ENCODE assay signal across 17 cellular contexts in genomic region chr18:8176554-8176953, GRCh38.
DNase-seq lines count a peak whose midpoint lies in the region; ATAC-seq and TF ChIP-seq lines count a peak whose summit lies in the region.
"Had no signal": no experiment of that assay in that cellular context is flagged by ENCODE, and none has a peak within 500 bp of the region (broad histone marks: within the 10 kb centered on the region; RNA-seq: fewer than 3 reads in every experiment).

No MANE protein-coding gene starts in this region.

- TF ChIP-seq CTCF in adrenal gland (IDR thresholded peaks at IDR 0.05) (no peak), tibial nerve (IDR thresholded peaks at IDR 0.05) (no peak)

- H3K27ac ChIP-seq in adrenal gland = peak overlapping the region in 3 of 5 donors; percentile 50 to 69 (median 58)
- peak overlapping the region; percentile 25 for H3K27ac ChIP-seq in rectal smooth muscle tissue (ENCODE audit: low read depth, low read length)
- peak overlapping the region in 2 of 4 donors; percentile 1 to 51 for H3K27ac ChIP-seq in tibial nerve
- H3K27ac ChIP-seq: ascending aorta, hepatocyte, neutrophil had no signal

- H3K9me3 ChIP-seq in adrenal gland (replicated peaks in 1 of 3) (no peaks in the 10 kb centered on the region), tibial nerve (no peaks in the 10 kb centered on the region)
- H3K9me3 ChIP-seq: ascending aorta, neutrophil had no signal

- no peak for ATAC-seq in GM19324 (IDR thresholded peaks at IDR 0.05; ENCODE audit: low FRiP score, unreplicated experiment)
- ATAC-seq: activated CD4-positive, CD25-positive, alpha-beta regulatory T cell treated with anti-CD3 and anti-CD28 coated beads, Interleukin-2, amount 50 U/mL, for 24 hours; activated CD8-positive, alpha-beta memory T cell treated with anti-CD3 and anti-CD28 coated beads, Interleukin-2, amount 10 ng/mL, durations not matched to agents 7 days and 5 days; stimulated activated memory B cell treated with anti-CD40 and anti-IgM and Interleukin-4, amounts not matched to agents 10 μg/mL and 1 μg/mL and 100 μg/mL, for 72 hours; T-helper 17 cell had no signal

- H3K4me1 ChIP-seq in adrenal gland (replicated peaks in 1 of 2) (peaks cover 18 to 25% of the 10 kb centered on the region in 2 donors), rectal smooth muscle tissue (ENCODE audit: control insufficient read depth, insufficient read depth, low read length) (peaks cover 24% of the 10 kb centered on the region), tibial nerve (peaks cover 0 to 37% (median 12%) of the 10 kb centered on the region in 4 donors)

- intact Hi-C loops in adrenal gland (cut with DNase I) = no loop called here

- no peak for TF ChIP-seq EP300 in tibial nerve (IDR thresholded peaks at IDR 0.05)

- no peak overlapping the region for H3K4me3 ChIP-seq in adrenal gland
- H3K4me3 ChIP-seq in rectal smooth muscle tissue (ENCODE audit: low read length) = no peak overlapping the region
- H3K4me3 ChIP-seq in tibial nerve = no peak overlapping the region
- H3K4me3 ChIP-seq: ascending aorta, hepatocyte had no signal

- no peaks in the 10 kb centered on the region for H3K27me3 ChIP-seq in adrenal gland
- no peaks in the 10 kb centered on the region for H3K27me3 ChIP-seq in rectal smooth muscle tissue (ENCODE audit: control insufficient read depth, insufficient read depth, low read length)
- no peaks in the 10 kb centered on the region for H3K27me3 ChIP-seq in tibial nerve
- H3K27me3 ChIP-seq: ascending aorta, hepatocyte, neutrophil had no signal

- H3K36me3 ChIP-seq in adrenal gland (replicated peaks in 1 of 2) (no peaks in the 10 kb centered on the region), rectal smooth muscle tissue (ENCODE audit: control insufficient read depth, insufficient read depth, low read length) (no peaks in the 10 kb centered on the region), tibial nerve (no peaks in the 10 kb centered on the region)
- H3K36me3 ChIP-seq: ascending aorta, neutrophil had no signal

- TF ChIP-seq POLR2A in adrenal gland (IDR thresholded peaks at IDR 0.05) = no peak
- no peak for TF ChIP-seq POLR2A in tibial nerve (IDR thresholded peaks at IDR 0.05)

- DNase-seq in EH (ENCODE audit: low read depth) = peak; percentile 19
- DNase-seq in adrenal gland = peak in 6 of 7 donors; percentile 19 to 63 (median 32)
- peak; percentile 39 for DNase-seq in left kidney (ENCODE audit: low read depth, low spot score)
- no peak for DNase-seq in EL
- no peak for DNase-seq in tibial nerve (ENCODE audit: low spot score in 2 of 2)
- DNase-seq in dedifferentiated amniotic fluid mesenchymal stem cell (ENCODE audit: extremely low spot score) = no peak
- DNase-seq: activated CD8-positive, alpha-beta memory T cell treated with anti-CD3 and anti-CD28 coated beads, Interleukin-2, amount 10 ng/mL, durations not matched to agents 7 days and 5 days; activated gamma-delta T cell treated with Interleukin-2 at 50 U/mL for 16 hours; left colon; T-helper 17 cell had no signal

- WGBS in adrenal gland, 4 donors = 23 to 27% (median 24%) methylated on average over 4 of the region's 4 CpGs
- 13 to 23% methylated on average over 4 of the region's 4 CpGs for WGBS in tibial nerve, 2 donors

- H3K9ac ChIP-seq in rectal smooth muscle tissue (ENCODE audit: low read length) = no peak overlapping the region

Comparison
In these comparisons a context has a peak if more than half of its experiments do, and no peak if none do; other contexts are left out.
1. DNase-seq: peak in EH (single experiment), adrenal gland (6 of 7) and left kidney (single experiment); none in EL (single experiment), tibial nerve (0 of 2) and dedifferentiated amniotic fluid mesenchymal stem cell (single experiment).